In genomic region chr5:50580506-50580905, GRCh38 we compare ENCODE assay signal across 24 cellular contexts.
"Had no signal": no experiment of that assay in that cellular context is flagged by ENCODE, and none has a peak within 500 bp of the region (broad histone marks: within the 10 kb centered on the region; RNA-seq: fewer than 3 reads in every experiment).

No MANE protein-coding gene starts in this region.

- H3K36me3 Mint-ChIP-seq: mesothelial cell of epicardium had no signal

- H3K27me3 Mint-ChIP-seq: activated CD4-positive, alpha-beta T cell treated with anti-CD3 and anti-CD28 coated beads for 36 hours; naive thymus-derived CD8-positive, alpha-beta T cell had no signal

- H3K27me3 ChIP-seq: colonic mucosa, dorsolateral prefrontal cortex, gastrocnemius medialis, right atrium auricular region, suprapubic skin, tibial artery had no signal

- H3K4me2 ChIP-seq: smooth muscle cell had no signal

- H3K36me3 ChIP-seq: colonic mucosa, gastrocnemius medialis, right atrium auricular region, suprapubic skin, tibial artery had no signal

- H3K4me3 Mint-ChIP-seq: activated CD4-positive, alpha-beta T cell treated with anti-CD3 and anti-CD28 coated beads for 36 hours; activated T-cell treated with anti-CD3 and anti-CD28 coated beads, Interleukin-2, amount 50 U/mL, for 72 hours; mesothelial cell of epicardium; naive thymus-derived CD8-positive, alpha-beta T cell had no signal

- FAIRE-seq: urothelium cell line had no signal

- H3K4me1 ChIP-seq: colonic mucosa, gastrocnemius medialis, right atrium auricular region, suprapubic skin, tibial artery had no signal

- DNase-seq: activated CD4-positive, alpha-beta T cell treated with anti-CD3 and anti-CD28 coated beads for 36 hours; activated CD4-positive, CD25-positive, alpha-beta regulatory T cell; activated naive CD4-positive, alpha-beta T cell; activated T-cell treated with anti-CD3 and anti-CD28 coated beads for 4 hours; activated T-cell treated with anti-CD3 and anti-CD28 coated beads, Interleukin-2, amount 50 U/mL, for 72 hours; colonic mucosa; dorsolateral prefrontal cortex; effector memory CD4-positive, alpha-beta T cell; gastrocnemius medialis; glutamatergic neuron; islet precursor cell; left cardiac atrium; left ventricle myocardium superior; naive thymus-derived CD8-positive, alpha-beta T cell; stimulated activated CD4-positive, alpha-beta T cell treated with anti-CD3 and anti-CD28 coated beads, Interleukin-1b, Interleukin-23, amount 100 ng/mL, for 48 hours; stimulated activated naive CD4-positive, alpha-beta T cell; tibial artery had no signal

- H3K27ac ChIP-seq: colonic mucosa, dorsolateral prefrontal cortex, gastrocnemius medialis, right atrium auricular region, suprapubic skin, tibial artery had no signal

- H3K27ac Mint-ChIP-seq: activated CD4-positive, alpha-beta T cell treated with anti-CD3 and anti-CD28 coated beads for 36 hours; activated naive CD4-positive, alpha-beta T cell treated with anti-CD3 and anti-CD28 coated beads, Interleukin-2, amount 50 U/mL, for 72 hours; activated T-cell treated with anti-CD3 and anti-CD28 coated beads, Interleukin-2, amount 50 U/mL, for 72 hours; mesothelial cell of epicardium; naive thymus-derived CD8-positive, alpha-beta T cell had no signal

- ATAC-seq: activated CD4-positive, alpha-beta T cell treated with anti-CD3 and anti-CD28 coated beads for 36 hours; activated naive CD4-positive, alpha-beta T cell treated with anti-CD3 and anti-CD28 coated beads, Interleukin-2, amount 50 U/mL, for 72 hours; activated T-cell treated with anti-CD3 and anti-CD28 coated beads, Interleukin-2, amount 50 U/mL, for 72 hours; esophagus mucosa; gastrocnemius medialis; left cardiac atrium; left ventricle myocardium superior; naive thymus-derived CD8-positive, alpha-beta T cell had no signal

- H3K4me3 ChIP-seq: colonic mucosa, dorsolateral prefrontal cortex, gastrocnemius medialis, right atrium auricular region, smooth muscle cell, suprapubic skin, tibial artery had no signal

- H3K9me3 ChIP-seq: colonic mucosa, gastrocnemius medialis, right atrium auricular region, suprapubic skin, tibial artery had no signal
